In genomic region chr3:42742259-42742658, GRCh38 we compare ENCODE assay signal across 21 cellular contexts. TPM values are rescaled to one million over a fixed set of nuclear protein-coding genes. Genes with fewer than 3 reads are reported as not detected.
A peak's percentile ranks its signal among the peaks of the same experiment; 100 is the strongest.
DNase-seq lines count a peak whose midpoint lies in the region; ATAC-seq, FAIRE-seq and TF ChIP-seq lines count a peak whose summit lies in the region.
"Had no signal": no experiment of that assay in that cellular context is flagged by ENCODE, and none has a peak within 500 bp of the region (broad histone marks: within the 10 kb centered on the region; RNA-seq: fewer than 3 reads in every experiment).

No MANE protein-coding gene starts in this region.

- no peaks in the 10 kb centered on the region for H3K27me3 ChIP-seq in HepG2 (ENCODE audit: control insufficient read depth in 1 of 2, insufficient read depth in 2 of 2, low read length in 2 of 2)
- no peaks in the 10 kb centered on the region for H3K27me3 ChIP-seq in right lobe of liver
- H3K27me3 ChIP-seq in vagina: no peaks in the 10 kb centered on the region

- no peaks in the 10 kb centered on the region for H3K9me3 ChIP-seq in HepG2 (ENCODE audit: low read length)
- no peaks in the 10 kb centered on the region for H3K9me3 ChIP-seq in right lobe of liver
- no peaks in the 10 kb centered on the region for H3K9me3 ChIP-seq in vagina

- no peak overlapping the region for H3K4me3 Mint-ChIP-seq in osteocyte (ENCODE audit: unreplicated experiment)

- intact Hi-C loops in HepG2 (cut with micrococcal nuclease; ENCODE audit: unreplicated experiment): no loop called here
- intact Hi-C loops in right lobe of liver (cut with DNase I): no loop called here
- intact Hi-C loops in vagina (cut with DNase I): no loop called here

- no TSS peak for BruUV-seq in HepG2 (replicated peaks; lab: Mats Ljungman, UMichigan)

- TF ChIP-seq CTCF in HepG2 (CRISPR knock-in tag; IDR thresholded peaks at IDR 0.05) (no peak), right lobe of liver (IDR thresholded peaks at IDR 0.05) (no peak), coronary artery (IDR thresholded peaks at IDR 0.05) (no peak), osteocyte (IDR thresholded peaks at IDR 0.05) (no peak), vagina (IDR thresholded peaks at IDR 0.05) (no peak)

- ATAC-seq in HepG2: peak; percentile 15; the same call in 2 of the 3 replicates
- ATAC-seq in right lobe of liver: no peak
- ATAC-seq in HG02970 (IDR thresholded peaks at IDR 0.05; ENCODE audit: low FRiP score, unreplicated experiment): no peak

- H3K27ac ChIP-seq in HepG2 (ENCODE audit: extremely low read length, insufficient read depth, low read length): no peak overlapping the region
- no peak overlapping the region for H3K27ac ChIP-seq in right lobe of liver
- peak overlapping the region in 1 of 2 donors; percentile 3 for H3K27ac ChIP-seq in coronary artery
- H3K27ac ChIP-seq in vagina: no peak overlapping the region
- H3K27ac ChIP-seq: C4-2B had no signal

- TF ChIP-seq RAD21 in HepG2 (CRISPR knock-in tag; IDR thresholded peaks at IDR 0.05): no peak

- no peak overlapping the region for H2AFZ ChIP-seq in HepG2 (ENCODE audit: low read length)

- no peaks in the 10 kb centered on the region for H3K9me3 Mint-ChIP-seq in osteocyte (ENCODE audit: unreplicated experiment)

- no peak overlapping the region for H3K27ac Mint-ChIP-seq in osteocyte (ENCODE audit: unreplicated experiment)

- H3K4me3 ChIP-seq in HepG2 (replicated peaks in 1 of 3; ENCODE audit: insufficient read depth in 1 of 3, low read depth in 2 of 3, low read length in 3 of 3) (no peak overlapping the region), right lobe of liver (no peak overlapping the region), coronary artery (no peak overlapping the region), vagina (no peak overlapping the region)

- H3K4me1 ChIP-seq in HepG2 (ENCODE audit: insufficient read depth, low read length) (peaks cover 57% of the 10 kb centered on the region), right lobe of liver (peaks cover 0 to 19% (median 9%) of the 10 kb centered on the region in 4 donors), vagina (peaks cover 24% of the 10 kb centered on the region)

- CTCF ChIA-PET in HepG2 (lab: Yijun Ruan, JAX; ENCODE audit: low intra/inter-chr PET ratio, low total read pairs): no interaction called here

- H3K27me3 Mint-ChIP-seq in osteocyte (ENCODE audit: unreplicated experiment): peaks cover 2% of the 10 kb centered on the region

- no peak overlapping the region for H3K9ac ChIP-seq in HepG2 (ENCODE audit: insufficient read depth, low read depth, low read length)

- 38% methylated on average over 2 of the region's 4 CpGs for WGBS in HepG2 (ENCODE audit: low lambda C conversion rate)
- 94% methylated on average over 3 of the region's 4 CpGs for WGBS in right lobe of liver (ENCODE audit: insufficient coverage, low coverage, low lambda C conversion rate, missing lambda C conversion rate)

- POLR2A ChIA-PET in HepG2 (lab: Yijun Ruan, JAX): interaction anchor here (0.9 to 1.5 kb wide), 2 partner anchors 9 to 62 kb away, joined by 3 to 10 read pairs; partner anchors contain the start of gene HIGD1A

- TF ChIP-seq POLR2A in HepG2 (IDR thresholded peaks at IDR 0.05; ENCODE audit: insufficient read depth in 1 of 2, low read depth in 2 of 2, low read length in 2 of 2) (no peak), right lobe of liver (IDR thresholded peaks at IDR 0.05) (no peak), vagina (IDR thresholded peaks at IDR 0.05) (no peak)

- no peaks in the 10 kb centered on the region for H3K36me3 ChIP-seq in HepG2 (replicated peaks in 1 of 2; ENCODE audit: control insufficient read depth in 1 of 2, insufficient read depth in 2 of 2, low read length in 2 of 2)
- no peaks in the 10 kb centered on the region for H3K36me3 ChIP-seq in right lobe of liver
- H3K36me3 ChIP-seq in vagina: no peaks in the 10 kb centered on the region

- H3K4me2 ChIP-seq in HepG2 (ENCODE audit: low read depth, low read length): no peak overlapping the region

- no peaks in the 10 kb centered on the region for H4K20me1 ChIP-seq in HepG2 (ENCODE audit: insufficient read depth, low read length)

- no peak for FAIRE-seq in HepG2 (lab: Jason Lieb, UNC)
- FAIRE-seq: GM12891, GM18507 had no signal

- in situ Hi-C loops in HepG2 (cut with HindIII; ENCODE audit: extremely low pct_ligation_motif_present, low pct_unique_long_range_greater_than_20kb): no loop called here

- peaks cover 3% of the 10 kb centered on the region for H3K4me1 Mint-ChIP-seq in osteocyte (ENCODE audit: unreplicated experiment)

- DNase-seq in HepG2 (ENCODE audit: low spot score) (no peak), right lobe of liver (no peak), coronary artery (ENCODE audit: low spot score) (peak; percentile 46), osteocyte (ENCODE audit: extremely low spot score, unreplicated experiment) (peak; percentile 51), vagina (ENCODE audit: extremely low spot score in 2 of 2) (peak; percentile 49 to 70), nucleus accumbens (lab: John Stamatoyannopoulos, UW) (no peak), foreskin melanocyte (no peak)
- DNase-seq: DMS 273 treated with DMSO at 0.1 percent for 48 hours, GF-D8, HCEC 1CT, KBM-7, NCI-H1417 treated with DMSO at 0.1 percent for 48 hours, NCI-H1930, NCI-H2171 treated with DMSO at 0.1 percent for 48 hours, NCI-H510A, NCI-H774 had no signal

- no peaks in the 10 kb centered on the region for H3K79me2 ChIP-seq in HepG2 (ENCODE audit: insufficient read depth, low read length)

- no peaks in the 10 kb centered on the region for H3K36me3 Mint-ChIP-seq in osteocyte (ENCODE audit: unreplicated experiment)

- TF ChIP-seq EP300 in HepG2 (IDR thresholded peaks at IDR 0.05; ENCODE audit: low read depth in 2 of 2, low read length in 2 of 2): no peak
- TF ChIP-seq EP300 in HepG2 (CRISPR knock-in tag; IDR thresholded peaks at IDR 0.05; ENCODE audit: borderline replicate concordance): no peak

RNA-seq across cellular contexts. Expression of gene CCDC13, which starts 30.8 kb away (rescaled TPM):
- 0.22 TPM in 1 of 2 replicates, not detected in the other for total RNA-seq in HepG2 (2016; rRNA removed; fragmentation: Illumina TruSeq; extraction: Trizol)
- total RNA-seq in HepG2 (2016; cell fraction: cytosol; rRNA removed; fragmentation: Illumina TruSeq; extraction: Trizol; ENCODE audit: low read depth): not detected in 2 replicates
- 0.19 TPM in 1 of 2 replicates, not detected in the other for total RNA-seq in HepG2 (2016; cell fraction: insoluble cytoplasmic fraction; rRNA removed; fragmentation: Illumina TruSeq; extraction: Trizol)
- total RNA-seq in HepG2 (2016; cell fraction: membrane; rRNA removed; fragmentation: Illumina TruSeq; extraction: Trizol): 0.31 and 0.34 TPM in 2 replicates
- total RNA-seq in HepG2 (2016; cell fraction: nucleus; rRNA removed; fragmentation: Illumina TruSeq; extraction: Trizol): not detected in 2 replicates
- polyA plus RNA-seq in HepG2 (2011; rRNA removed): 0.51 and 0.68 TPM in 2 replicates
- polyA plus RNA-seq in HepG2 (2011; cell fraction: cytosol; rRNA removed): 0.09 and 0.26 TPM in 2 replicates
- 1.6 and 2.5 TPM in 2 replicates for polyA plus RNA-seq in HepG2 (2011; cell fraction: nucleus; rRNA removed)
- polyA plus RNA-seq in HepG2 (2012): 0.43 and 0.89 TPM in 2 replicates
- polyA plus RNA-seq in HepG2 (2016; cell fraction: cytosol; fragmentation: Illumina TruSeq; extraction: Trizol; ENCODE audit: low read depth): 0.42 TPM in 1 of 2 replicates, not detected in the other
- 0.41 TPM in 1 of 2 replicates, not detected in the other for polyA plus RNA-seq in HepG2 (2016; cell fraction: insoluble cytoplasmic fraction; fragmentation: Illumina TruSeq; extraction: Trizol; ENCODE audit: low read depth)
- polyA plus RNA-seq in HepG2 (2016; cell fraction: membrane; fragmentation: Illumina TruSeq; extraction: Trizol; ENCODE audit: low read depth): 0.27 and 0.39 TPM in 2 replicates
- not detected in 2 replicates for polyA plus RNA-seq in HepG2 (2016; cell fraction: nucleus; fragmentation: Illumina TruSeq; extraction: Trizol; ENCODE audit: insufficient read depth, low read depth)
- polyA minus RNA-seq in HepG2 (2011; rRNA and poly(A)+ RNA removed; ENCODE audit: low replicate concordance): 0.30 TPM in 1 of 2 replicates, not detected in the other
- polyA minus RNA-seq in HepG2 (2011; cell fraction: cytosol; rRNA and poly(A)+ RNA removed): not detected in 2 replicates
- 1.4 and 2.0 TPM in 2 replicates for polyA minus RNA-seq in HepG2 (2011; cell fraction: nucleus; rRNA and poly(A)+ RNA removed)
- total RNA-seq in right lobe of liver: 1 to 10 TPM; 1.2 to 2.5 (median 1.6) TPM
- total RNA-seq in osteocyte: 0.30 TPM in 1 of 2 replicates, not detected in the other
- total RNA-seq in vagina: 1.2 TPM

RNA-seq across cellular contexts. Expression of gene HHATL, which starts 39.7 kb away (rescaled TPM):
- not detected in 2 replicates for total RNA-seq in HepG2 (2016; rRNA removed; fragmentation: Illumina TruSeq; extraction: Trizol)
- total RNA-seq in HepG2 (2016; cell fraction: cytosol; rRNA removed; fragmentation: Illumina TruSeq; extraction: Trizol; ENCODE audit: low read depth): not detected in 2 replicates
- total RNA-seq in HepG2 (2016; cell fraction: insoluble cytoplasmic fraction; rRNA removed; fragmentation: Illumina TruSeq; extraction: Trizol): not detected in 2 replicates
- not detected in 2 replicates for total RNA-seq in HepG2 (2016; cell fraction: membrane; rRNA removed; fragmentation: Illumina TruSeq; extraction: Trizol)
- 0.62 TPM in 1 of 2 replicates, not detected in the other for total RNA-seq in HepG2 (2016; cell fraction: nucleus; rRNA removed; fragmentation: Illumina TruSeq; extraction: Trizol)
- polyA plus RNA-seq in HepG2 (2011; rRNA removed): 0.04 and 0.26 TPM in 2 replicates
- polyA plus RNA-seq in HepG2 (2011; cell fraction: cytosol; rRNA removed): 0.08 TPM in 2 replicates
- polyA plus RNA-seq in HepG2 (2011; cell fraction: nucleus; rRNA removed): 0.74 and 1.2 TPM in 2 replicates
- not detected in 2 replicates for polyA plus RNA-seq in HepG2 (2012)
- polyA plus RNA-seq in HepG2 (2016; cell fraction: cytosol; fragmentation: Illumina TruSeq; extraction: Trizol; ENCODE audit: low read depth): not detected in 2 replicates
- not detected in 2 replicates for polyA plus RNA-seq in HepG2 (2016; cell fraction: insoluble cytoplasmic fraction; fragmentation: Illumina TruSeq; extraction: Trizol; ENCODE audit: low read depth)
- polyA plus RNA-seq in HepG2 (2016; cell fraction: membrane; fragmentation: Illumina TruSeq; extraction: Trizol; ENCODE audit: low read depth): not detected in 2 replicates
- polyA plus RNA-seq in HepG2 (2016; cell fraction: nucleus; fragmentation: Illumina TruSeq; extraction: Trizol; ENCODE audit: insufficient read depth, low read depth): not detected in 2 replicates
- not detected in 2 replicates for polyA minus RNA-seq in HepG2 (2011; rRNA and poly(A)+ RNA removed; ENCODE audit: low replicate concordance)
- polyA minus RNA-seq in HepG2 (2011; cell fraction: cytosol; rRNA and poly(A)+ RNA removed): not detected in 2 replicates
- 0.62 TPM in 1 of 2 replicates, not detected in the other for polyA minus RNA-seq in HepG2 (2011; cell fraction: nucleus; rRNA and poly(A)+ RNA removed)
- total RNA-seq in right lobe of liver: 1 to 10 TPM in 1 of 6 experiments, under 1 TPM in 2, not detected in 3; 0.29 to 1.0 (median 0.60) TPM
- total RNA-seq in osteocyte: not detected in 2 replicates
- not detected for total RNA-seq in vagina
- total RNA-seq: Daoy had no signal

RNA-seq across cellular contexts. Expression of gene KLHL40, which starts 56.9 kb away (rescaled TPM):
- not detected in 2 replicates for total RNA-seq in HepG2 (2016; rRNA removed; fragmentation: Illumina TruSeq; extraction: Trizol)
- total RNA-seq in HepG2 (2016; cell fraction: cytosol; rRNA removed; fragmentation: Illumina TruSeq; extraction: Trizol; ENCODE audit: low read depth): not detected in 2 replicates
- not detected in 2 replicates for total RNA-seq in HepG2 (2016; cell fraction: insoluble cytoplasmic fraction; rRNA removed; fragmentation: Illumina TruSeq; extraction: Trizol)
- total RNA-seq in HepG2 (2016; cell fraction: membrane; rRNA removed; fragmentation: Illumina TruSeq; extraction: Trizol): not detected in 2 replicates
- total RNA-seq in HepG2 (2016; cell fraction: nucleus; rRNA removed; fragmentation: Illumina TruSeq; extraction: Trizol): not detected in 2 replicates
- not detected in 2 replicates for polyA plus RNA-seq in HepG2 (2011; rRNA removed)
- polyA plus RNA-seq in HepG2 (2011; cell fraction: cytosol; rRNA removed): not detected in 2 replicates
- polyA plus RNA-seq in HepG2 (2011; cell fraction: nucleus; rRNA removed): not detected in 2 replicates
- not detected in 2 replicates for polyA plus RNA-seq in HepG2 (2012)
- not detected in 2 replicates for polyA plus RNA-seq in HepG2 (2016; cell fraction: cytosol; fragmentation: Illumina TruSeq; extraction: Trizol; ENCODE audit: low read depth)
- not detected in 2 replicates for polyA plus RNA-seq in HepG2 (2016; cell fraction: insoluble cytoplasmic fraction; fragmentation: Illumina TruSeq; extraction: Trizol; ENCODE audit: low read depth)
- polyA plus RNA-seq in HepG2 (2016; cell fraction: membrane; fragmentation: Illumina TruSeq; extraction: Trizol; ENCODE audit: low read depth): not detected in 2 replicates
- polyA plus RNA-seq in HepG2 (2016; cell fraction: nucleus; fragmentation: Illumina TruSeq; extraction: Trizol; ENCODE audit: insufficient read depth, low read depth): not detected in 2 replicates
- 0.12 TPM in 1 of 2 replicates, not detected in the other for polyA minus RNA-seq in HepG2 (2011; rRNA and poly(A)+ RNA removed; ENCODE audit: low replicate concordance)
- not detected in 2 replicates for polyA minus RNA-seq in HepG2 (2011; cell fraction: cytosol; rRNA and poly(A)+ RNA removed)
- polyA minus RNA-seq in HepG2 (2011; cell fraction: nucleus; rRNA and poly(A)+ RNA removed): not detected in 2 replicates
- under 1 TPM in 2 of 6 experiments, not detected in 4; 0.19 to 0.68 TPM for total RNA-seq in right lobe of liver
- not detected in 2 replicates for total RNA-seq in osteocyte
- not detected for total RNA-seq in vagina
- total RNA-seq: Daoy had no signal

Comparison
In these comparisons a context has a peak if more than half of its experiments do, and no peak if none do; other contexts are left out.
1. DNase-seq: peak in coronary artery (single experiment), osteocyte (single experiment) and vagina (2 of 2); none in HepG2 (single experiment), right lobe of liver (0 of 3), nucleus accumbens (0 of 56) and foreskin melanocyte (single experiment).